8 cellular contexts compared by ENCODE assay signal in genomic region chr17:58200024-58200633, GRCh38. TPM values are rescaled to one million over a fixed set of nuclear protein-coding genes. Genes with fewer than 3 reads are reported as not detected.
DNase-seq lines count a peak whose midpoint lies in the region; ATAC-seq lines count a peak whose summit lies in the region.

No MANE protein-coding gene starts in this region.

- no peaks in the 10 kb centered on the region for H3K9me3 Mint-ChIP-seq in T-cell

- H3K27ac Mint-ChIP-seq in T-cell, result no peak overlapping the region

- intact Hi-C loops in left colon (cut with DNase I, micrococcal nuclease), result no loop called here

- CTCF ChIA-PET in T-cell (lab: Charles Lee), result interaction anchor here in 1 of 2 donors (1.2 to 1.4 kb wide), 4 partner anchors 10 to 956 kb away, joined by 3 to 4 read pairs (median 4); no protein-coding TSS in a partner anchor

- peaks cover 2% of the 10 kb centered on the region for H3K36me3 Mint-ChIP-seq in T-cell

- H3K4me3 Mint-ChIP-seq in T-cell, result no peak overlapping the region

- H3K27me3 Mint-ChIP-seq in T-cell, result peaks cover 17 to 37% of the 10 kb centered on the region in 2 donors

- POLR2A ChIA-PET in T-cell (lab: Charles Lee), result interaction anchor here (0.6 to 0.7 kb wide), 3 partner anchors 56 to 201 kb away, joined by 3 to 5 read pairs (median 3); no protein-coding TSS in a partner anchor

- ATAC-seq in T-cell (replicated peaks in 1 of 4) (peak; percentile 60 to 82 (median 75)), left colon (peak; percentile 59)

- DNase-seq in NCI-H2081 (lab: John Stamatoyannopoulos, UW), result peak; percentile 7 to 46
- no peak for DNase-seq in NCI-H2081 treated with DMSO at 0.1 percent for 48 hours (lab: John Stamatoyannopoulos, UW)
- DNase-seq in LoVo (ENCODE audit: low spot score), result peak; percentile 30
- DNase-seq in T-cell, result peak in 33 of 34 experiments; percentile 16 to 58 (median 42)
- DNase-seq in amniotic epithelial cell (ENCODE audit: low read depth), result peak; percentile 45
- DNase-seq in left colon, result peak in 1 of 2 donors; percentile 48
- DNase-seq in stimulated activated CD8-positive, alpha-beta memory T cell treated with anti-CD3 and anti-CD28 coated beads, Interleukin-2, amount 100 ng/mL, for 48 hours (ENCODE audit: low read depth in 2 of 2), result peak; percentile 36 to 60
- DNase-seq in putamen (ENCODE audit: low spot score), result no peak

- peaks cover 0 to 3% (median 2%) of the 10 kb centered on the region in 3 donors for H3K4me1 Mint-ChIP-seq in T-cell

RNA-seq across cellular contexts. Expression of gene EPX, which starts 7.6 kb away (rescaled TPM):
- total RNA-seq in T-cell (under 1 TPM in 1 of 5 donors, not detected in 4; 0.13 TPM), left colon (not detected)

RNA-seq across cellular contexts. Expression of gene MKS1, which starts 18.9 kb away (rescaled TPM):
- total RNA-seq in T-cell (10 to 100 TPM; 12.7 to 32.6 (median 22.3) TPM), left colon (10 to 100 TPM; 12.5 to 15.0 TPM)

RNA-seq across cellular contexts. Expression of gene OR4D2, which starts 33.3 kb away (rescaled TPM):
- total RNA-seq in T-cell (not detected), left colon (not detected)

RNA-seq across cellular contexts. Expression of gene LPO, which starts 38.3 kb away (rescaled TPM):
- total RNA-seq in T-cell (not detected), left colon (not detected)

RNA-seq across cellular contexts. Expression of gene OR4D1, which starts 51.9 kb away (rescaled TPM):
- total RNA-seq in T-cell (1 to 10 TPM; 1.3 to 2.2 (median 1.8) TPM), left colon (not detected)

Comparison
In these comparisons a context has a peak if more than half of its experiments do, and no peak if none do; other contexts are left out.
1. DNase-seq: peak in NCI-H2081 (2 of 2), LoVo (single experiment), T-cell (33 of 34), amniotic epithelial cell (single experiment) and stimulated activated CD8-positive, alpha-beta memory T cell treated with anti-CD3 and anti-CD28 coated beads, Interleukin-2, amount 100 ng/mL, for 48 hours (2 of 2); none in NCI-H2081 treated with DMSO at 0.1 percent for 48 hours (single experiment) and putamen (single experiment).